In genomic region chr19:3370214-3370720, GRCh38 we compare ENCODE assay signal across 10 cellular contexts. TPM values are rescaled to one million over a fixed set of nuclear protein-coding genes. Genes with fewer than 3 reads are reported as not detected.
DNase-seq lines count a peak whose midpoint lies in the region; ATAC-seq and TF ChIP-seq lines count a peak whose summit lies in the region.
"Had no signal": no experiment of that assay in that cellular context is flagged by ENCODE, and none has a peak within 500 bp of the region (broad histone marks: within the 10 kb centered on the region; RNA-seq: fewer than 3 reads in every experiment).

No MANE protein-coding gene starts in this region.

- no peaks in the 10 kb centered on the region for H3K27me3 ChIP-seq in BLaER1
- no peaks in the 10 kb centered on the region for H3K27me3 ChIP-seq in Peyer's patch
- no peaks in the 10 kb centered on the region for H3K27me3 ChIP-seq in fibroblast of lung (ENCODE audit: control insufficient read depth, insufficient read depth, low read length)
- H3K27me3 ChIP-seq in parathyroid adenoma (ENCODE audit: control insufficient read depth, insufficient read depth, low read length), result no peaks in the 10 kb centered on the region

- peak overlapping the region; percentile 96 for H3K4me2 ChIP-seq in BLaER1
- peak overlapping the region; percentile 61 for H3K4me2 ChIP-seq in fibroblast of lung (ENCODE audit: extremely low read depth, insufficient read depth, low read length)
- H3K4me2 ChIP-seq in parathyroid adenoma (ENCODE audit: low read length), result peak overlapping the region; percentile 99

- H2AFZ ChIP-seq in fibroblast of lung (ENCODE audit: low read length) (no peak overlapping the region), parathyroid adenoma (no peak overlapping the region)

- peaks cover 15% of the 10 kb centered on the region for H3K36me3 ChIP-seq in BLaER1
- no peaks in the 10 kb centered on the region for H3K36me3 ChIP-seq in Peyer's patch
- H3K36me3 ChIP-seq in fibroblast of lung (ENCODE audit: control insufficient read depth, insufficient read depth, low read length), result peaks cover 5% of the 10 kb centered on the region
- H3K36me3 ChIP-seq in parathyroid adenoma (ENCODE audit: control insufficient read depth, insufficient read depth, low read length), result no peaks in the 10 kb centered on the region

- ATAC-seq in GM21529 (IDR thresholded peaks at IDR 0.05; ENCODE audit: unreplicated experiment), result no peak

- in situ Hi-C loops in GM13976 (cut with MboI; ENCODE audit: low sequenced_read_pairs, unreplicated experiment), result no loop called here

- DNase-seq in Peyer's patch (no peak), fibroblast of lung (ENCODE audit: low read depth in 2 of 2) (peak in 1 of 2 donors; percentile 54), GM13976 (ENCODE audit: low spot score) (no peak), occipital lobe (lab: John Stamatoyannopoulos, UW) (no peak), COLO829 (ENCODE audit: low spot score) (no peak)
- DNase-seq: RPMI8226; stimulated activated CD4-positive, alpha-beta T cell treated with anti-CD3 and anti-CD28 coated beads, Interleukin-4, amount 100 ng/mL, for 24 hours had no signal

- H4K20me1 ChIP-seq in BLaER1, result peaks cover 78% of the 10 kb centered on the region
- peaks cover 3% of the 10 kb centered on the region for H4K20me1 ChIP-seq in fibroblast of lung (ENCODE audit: control insufficient read depth, extremely low read depth, insufficient read depth, low read length)

- H3K27ac ChIP-seq in BLaER1 (peak overlapping the region; percentile 95), Peyer's patch (peak overlapping the region; percentile 70 to 96 (median 94)), fibroblast of lung (ENCODE audit: insufficient read depth, low read length) (peak overlapping the region; percentile 84), parathyroid adenoma (peak overlapping the region; percentile 84)

- peaks cover 82% of the 10 kb centered on the region for H3K4me1 ChIP-seq in BLaER1
- H3K4me1 ChIP-seq in Peyer's patch, result peaks cover 0 to 48% (median 14%) of the 10 kb centered on the region in 4 donors
- H3K4me1 ChIP-seq in fibroblast of lung (ENCODE audit: control insufficient read depth, extremely low read depth, insufficient read depth, low read length), result peaks cover 28% of the 10 kb centered on the region
- peaks cover 48% of the 10 kb centered on the region for H3K4me1 ChIP-seq in parathyroid adenoma

- no peak for TF ChIP-seq POLR2A in Peyer's patch (IDR thresholded peaks at IDR 0.05)

- H3K9me3 ChIP-seq in BLaER1 (no peaks in the 10 kb centered on the region), Peyer's patch (no peaks in the 10 kb centered on the region), fibroblast of lung (ENCODE audit: control insufficient read depth, insufficient read depth, low read depth, low read length) (no peaks in the 10 kb centered on the region), parathyroid adenoma (ENCODE audit: control insufficient read depth, low read length) (no peaks in the 10 kb centered on the region)

- H3K4me3 ChIP-seq in BLaER1, result peak overlapping the region; percentile 74
- peak overlapping the region; percentile 5 to 72 (median 34) for H3K4me3 ChIP-seq in Peyer's patch
- H3K4me3 ChIP-seq in fibroblast of lung (replicated peaks in 1 of 4; ENCODE audit: control extremely low read depth in 1 of 4, insufficient read depth in 1 of 4, low read depth in 3 of 4, low read length in 4 of 4), result peak overlapping the region; percentile 57 to 93 (median 70)
- H3K4me3 ChIP-seq in parathyroid adenoma (ENCODE audit: low read depth, low read length), result peak overlapping the region; percentile 82

- H3K9ac ChIP-seq in BLaER1, result peak overlapping the region; percentile 90
- H3K9ac ChIP-seq in fibroblast of lung (ENCODE audit: insufficient read depth, low read length), result peak overlapping the region; percentile 57
- H3K9ac ChIP-seq in parathyroid adenoma, result no peak overlapping the region

- H3K79me2 ChIP-seq in fibroblast of lung (ENCODE audit: control insufficient read depth, insufficient read depth, low read length) (peaks cover 88% of the 10 kb centered on the region), parathyroid adenoma (peaks cover 52% of the 10 kb centered on the region)

- TF ChIP-seq CTCF in Peyer's patch (IDR thresholded peaks at IDR 0.05) (no peak), fibroblast of lung (conservative IDR thresholded peaks at IDR 0.05 in 1 of 2, IDR thresholded peaks at IDR 0.05 in 1 of 2; ENCODE audit: low read depth in 1 of 2, low read length in 2 of 2) (no peak), parathyroid adenoma (IDR thresholded peaks at IDR 0.05) (peak; percentile 9), GM13976 (IDR thresholded peaks at IDR 0.05; ENCODE audit: borderline replicate concordance, control extremely low read depth, extremely low read depth, insufficient read depth, missing control alignments) (no peak)

RNA-seq across cellular contexts. Expression of gene NFIC, which starts 3.9 kb away (rescaled TPM):
- total RNA-seq in Peyer's patch (100 to 1,000 TPM in 1 of 4 donors, 10 to 100 TPM in 3; 34.7 to 191 (median 64.9) TPM), fibroblast of lung (34.9 and 66.4 TPM in 2 replicates), occipital lobe (6.6 TPM)
- polyA plus RNA-seq in fibroblast of lung, result 7.9 and 16.6 TPM in 2 replicates
- polyA plus RNA-seq in fibroblast of lung (2012), result 89.7 and 117 TPM in 2 replicates
- 101 and 159 TPM in 2 replicates for polyA minus RNA-seq in fibroblast of lung (ENCODE audit: low replicate concordance)
